Comparison of ENCODE assay signal across 10 cellular contexts in the genomic region with DNA sequence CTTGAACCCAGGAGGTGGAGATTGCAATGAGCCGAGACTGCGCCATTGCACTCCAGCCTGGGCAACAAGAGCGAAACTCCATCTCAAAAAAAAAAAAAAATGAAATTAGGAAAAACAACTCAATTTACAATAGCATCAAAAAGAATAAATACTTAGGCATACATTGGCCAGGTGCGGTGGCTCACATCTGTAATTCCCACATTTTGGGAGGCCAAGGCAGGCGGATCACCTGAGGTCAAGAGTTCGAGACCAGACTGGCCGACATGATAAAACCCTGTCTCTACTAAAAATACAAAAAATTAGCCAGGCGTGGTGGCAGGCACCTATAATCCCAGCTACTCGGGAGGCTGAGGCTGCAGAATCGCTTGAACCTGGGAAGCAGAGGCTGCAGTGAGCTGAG. TPM values are rescaled to one million over a fixed set of nuclear protein-coding genes. Genes with fewer than 3 reads are reported as not detected.
A peak's percentile ranks its signal among the peaks of the same experiment; 100 is the strongest.
DNase-seq lines count a peak whose midpoint lies in the region; ATAC-seq and TF ChIP-seq lines count a peak whose summit lies in the region.
"Not testable (repeated sequence)": the region's sequence is repeated elsewhere in the genome, so short reads cannot be mapped to it uniquely, and the experiment has no call there.
"Had no signal": no experiment of that assay in that cellular context is flagged by ENCODE, and none has a peak within 500 bp of the region (broad histone marks: within the 10 kb centered on the region; RNA-seq: fewer than 3 reads in every experiment).

No MANE protein-coding gene starts in this region.

- H3K79me2 ChIP-seq in Karpas-422 (ENCODE audit: low read length), result not testable (repeated sequence)

- peak overlapping the region; percentile 96 for H3K27ac Mint-ChIP-seq in CD8-positive, alpha-beta T cell
- H3K27ac Mint-ChIP-seq in T-helper 17 cell, result peak overlapping the region; percentile 98
- peak overlapping the region; percentile 99 for H3K27ac Mint-ChIP-seq in activated naive CD4-positive, alpha-beta T cell treated with anti-CD3 and anti-CD28 coated beads, Interleukin-2, amount 50 U/mL, for 24 hours
- H3K27ac Mint-ChIP-seq in effector memory CD8-positive, alpha-beta T cell, result peak overlapping the region; percentile 96 to 99

- peak in 1 of 7 experiments; percentile 23 for DNase-seq in CD8-positive, alpha-beta T cell
- DNase-seq in Karpas-422 (peak; percentile 56), posterior vena cava (ENCODE audit: low spot score) (peak; percentile 15)
- DNase-seq in T-helper 17 cell; effector memory CD8-positive, alpha-beta T cell: not testable (repeated sequence)
- DNase-seq in activated CD8-positive, alpha-beta memory T cell treated with anti-CD3 and anti-CD28 coated beads for 24 hours, result peak; percentile 53

- peak overlapping the region; percentile 78 for H3K4me2 ChIP-seq in Karpas-422 (ENCODE audit: low read depth, low read length, poor library complexity, severe bottlenecking)

- 91% methylated on average over 10 of the region's 10 CpGs for WGBS in thymus

- H3K9ac ChIP-seq in Karpas-422 (ENCODE audit: low read length), result peak overlapping the region; percentile 69

- POLR2A ChIA-PET in CD8-positive, alpha-beta T cell (lab: Charles Lee), result interaction anchor here (0.7 to 7.4 kb wide), 4 partner anchors 24 to 251 kb away, joined by 6 to 109 read pairs (median 53); a partner anchor contains a TSS

- H3K27me3 Mint-ChIP-seq in CD8-positive, alpha-beta T cell (ENCODE audit: low read depth); T-helper 17 cell; activated naive CD4-positive, alpha-beta T cell treated with anti-CD3 and anti-CD28 coated beads, Interleukin-2, amount 50 U/mL, for 24 hours; effector memory CD8-positive, alpha-beta T cell: not testable (repeated sequence)

- H3K27me3 ChIP-seq in CD8-positive, alpha-beta T cell (ENCODE audit: insufficient read depth, low read length); Karpas-422 (ENCODE audit: low read length); thymus (ENCODE audit: control insufficient read depth, insufficient read depth): not testable (repeated sequence)

- peak overlapping the region; percentile 61 for H3K27ac ChIP-seq in CD8-positive, alpha-beta T cell (ENCODE audit: low read depth, low read length)
- peak overlapping the region; percentile 100 for H3K27ac ChIP-seq in Karpas-422 (ENCODE audit: low read length)
- H3K27ac ChIP-seq in thymus (ENCODE audit: low read depth), result peak overlapping the region; percentile 98

- not testable (repeated sequence) for H3K36me3 Mint-ChIP-seq in CD8-positive, alpha-beta T cell; T-helper 17 cell (ENCODE audit: low read depth); activated naive CD4-positive, alpha-beta T cell treated with anti-CD3 and anti-CD28 coated beads, Interleukin-2, amount 50 U/mL, for 24 hours
- H3K36me3 Mint-ChIP-seq in effector memory CD8-positive, alpha-beta T cell (ENCODE audit: insufficient read depth), result peaks cover 16% of the 10 kb centered on the region

- H3K9me3 ChIP-seq in CD8-positive, alpha-beta T cell (ENCODE audit: low read length); Karpas-422 (ENCODE audit: low read length); T-helper 17 cell (ENCODE audit: control insufficient read depth, low read length, poor library complexity, severe bottlenecking); thymus (ENCODE audit: control insufficient read depth): not testable (repeated sequence)

- peaks cover 67% of the 10 kb centered on the region for H3K4me1 Mint-ChIP-seq in CD8-positive, alpha-beta T cell (ENCODE audit: low read depth)
- H3K4me1 Mint-ChIP-seq in T-helper 17 cell, result peaks cover 29% of the 10 kb centered on the region
- H3K4me1 Mint-ChIP-seq in activated naive CD4-positive, alpha-beta T cell treated with anti-CD3 and anti-CD28 coated beads, Interleukin-2, amount 50 U/mL, for 24 hours, result peaks cover 76% of the 10 kb centered on the region
- H3K4me1 Mint-ChIP-seq in effector memory CD8-positive, alpha-beta T cell (ENCODE audit: low read depth in 2 of 2), result peaks cover 36 to 48% of the 10 kb centered on the region in 2 donors

- H3K4me1 ChIP-seq in CD8-positive, alpha-beta T cell (ENCODE audit: insufficient read depth, low read length), result peaks cover 51% of the 10 kb centered on the region
- peaks cover 91% of the 10 kb centered on the region for H3K4me1 ChIP-seq in Karpas-422 (ENCODE audit: low read length)
- peaks cover 34% of the 10 kb centered on the region for H3K4me1 ChIP-seq in thymus (ENCODE audit: control insufficient read depth, insufficient read depth, low read length)

- not testable (repeated sequence) for H3K9me2 ChIP-seq in Karpas-422 (replicated peaks; ENCODE audit: insufficient read depth, low read length)

- H3K36me3 ChIP-seq in CD8-positive, alpha-beta T cell (ENCODE audit: insufficient read depth, low read length); Karpas-422 (ENCODE audit: insufficient read depth, low read length); thymus (ENCODE audit: control insufficient read depth, insufficient read depth): not testable (repeated sequence)

- not testable (repeated sequence) for ATAC-seq in CD8-positive, alpha-beta T cell; T-helper 17 cell; effector memory CD8-positive, alpha-beta T cell (replicated peaks)

- not testable (repeated sequence) for H3K9me3 Mint-ChIP-seq in CD8-positive, alpha-beta T cell; activated naive CD4-positive, alpha-beta T cell treated with anti-CD3 and anti-CD28 coated beads, Interleukin-2, amount 50 U/mL, for 24 hours; effector memory CD8-positive, alpha-beta T cell

- intact Hi-C loops in CD8-positive, alpha-beta T cell (cut with DNase I, micrococcal nuclease), result loop anchor here (1.0 to 10.0 kb wide), 8 partner anchors 17 to 347 kb away; a partner anchor contains a TSS
- intact Hi-C loops in posterior vena cava (cut with DNase I), result loop anchor here (5.0 kb wide), 2 partner anchors 35 to 110 kb away; no protein-coding TSS in a partner anchor

- H2AFZ ChIP-seq in Karpas-422 (ENCODE audit: low read length), result not testable (repeated sequence)

- not testable (repeated sequence) for H3K4me3 Mint-ChIP-seq in CD8-positive, alpha-beta T cell; T-helper 17 cell
- peak overlapping the region; percentile 87 for H3K4me3 Mint-ChIP-seq in activated naive CD4-positive, alpha-beta T cell treated with anti-CD3 and anti-CD28 coated beads, Interleukin-2, amount 50 U/mL, for 24 hours
- H3K4me3 Mint-ChIP-seq in effector memory CD8-positive, alpha-beta T cell, result peak overlapping the region; percentile 69 to 78

- H3K4me3 ChIP-seq in CD8-positive, alpha-beta T cell (ENCODE audit: low read depth, low read length); thymus (ENCODE audit: low read length): not testable (repeated sequence)
- peak overlapping the region; percentile 57 for H3K4me3 ChIP-seq in Karpas-422 (ENCODE audit: low read length)

- H4K20me1 ChIP-seq in Karpas-422 (ENCODE audit: insufficient read depth, low read depth, low read length), result not testable (repeated sequence)

- CTCF ChIA-PET in CD8-positive, alpha-beta T cell (lab: Charles Lee), result interaction anchor here (1.4 to 8.3 kb wide), 5 partner anchors 10 to 111 kb away, joined by 3 to 284 read pairs (median 68); a partner anchor contains a TSS

- TF ChIP-seq CTCF in CD8-positive, alpha-beta T cell (IDR thresholded peaks at IDR 0.05), result not testable (repeated sequence)

RNA-seq across cellular contexts. Expression of a gene that starts 17.0 kb away (rescaled TPM):
- total RNA-seq in CD8-positive, alpha-beta T cell, result 10 to 100 TPM; 38.4 to 39.2 TPM
- total RNA-seq in Karpas-422 (2014; rRNA removed; shearing (Covaris generic); ENCODE audit: low replicate concordance), result 155 and 203 TPM in 2 replicates
- 10 to 100 TPM; 66.7 to 76.1 TPM for total RNA-seq in T-helper 17 cell
- under 1 TPM; 0.42 to 0.43 TPM for total RNA-seq in posterior vena cava
- polyA plus RNA-seq in thymus, result 75.4 TPM
- total RNA-seq: M059J had no signal
- polyA plus RNA-seq: K562 had no signal

RNA-seq across cellular contexts. Expression of a gene that starts 24.0 kb away (rescaled TPM):
- total RNA-seq in CD8-positive, alpha-beta T cell, result 10 to 100 TPM; 11.8 to 12.2 TPM
- total RNA-seq in Karpas-422 (2014; rRNA removed; shearing (Covaris generic); ENCODE audit: low replicate concordance), result 6.1 and 11.2 TPM in 2 replicates
- total RNA-seq in T-helper 17 cell (10 to 100 TPM; 19.6 to 23.1 TPM), posterior vena cava (10 to 100 TPM; 15.3 to 20.6 TPM)
- polyA plus RNA-seq in thymus, result 28.6 TPM

RNA-seq across cellular contexts. Expression of a gene that starts 42.7 kb away (rescaled TPM):
- 10 to 100 TPM; 43.9 to 50.9 TPM for total RNA-seq in CD8-positive, alpha-beta T cell
- 528 and 555 TPM in 2 replicates for total RNA-seq in Karpas-422 (2014; rRNA removed; shearing (Covaris generic); ENCODE audit: low replicate concordance)
- total RNA-seq in T-helper 17 cell (10 to 100 TPM; 33.1 to 38.5 TPM), posterior vena cava (10 to 100 TPM in 1 of 2 donors, 1 to 10 TPM in 1; 6.2 to 11.1 TPM)
- 17.2 TPM for polyA plus RNA-seq in thymus

RNA-seq across cellular contexts. Expression of a gene that starts 43.8 kb away (rescaled TPM):
- total RNA-seq in CD8-positive, alpha-beta T cell, result under 1 TPM in 1 of 2 experiments, not detected in 1; 0.44 TPM
- not detected in 2 replicates for total RNA-seq in Karpas-422 (2014; rRNA removed; shearing (Covaris generic); ENCODE audit: low replicate concordance)
- total RNA-seq in T-helper 17 cell (1 to 10 TPM in 1 of 2 donors, under 1 TPM in 1; 0.47 to 1.4 TPM), posterior vena cava (10 to 100 TPM; 86.4 to 92.5 TPM)
- polyA plus RNA-seq in thymus, result 33.3 TPM

RNA-seq across cellular contexts. Expression of a gene that starts 52.4 kb away (rescaled TPM):
- 1 to 10 TPM in 1 of 2 experiments, under 1 TPM in 1; 0.50 to 1.1 TPM for total RNA-seq in CD8-positive, alpha-beta T cell
- not detected in 2 replicates for total RNA-seq in Karpas-422 (2014; rRNA removed; shearing (Covaris generic); ENCODE audit: low replicate concordance)
- total RNA-seq in T-helper 17 cell (1 to 10 TPM; 2.1 to 2.8 TPM), posterior vena cava (1 to 10 TPM; 1.9 to 3.3 TPM)
- 28.9 TPM for polyA plus RNA-seq in thymus

Comparison
In these comparisons a context has a peak if more than half of its experiments do, and no peak if none do; other contexts are left out.
1. RNA of a gene that starts 17.0 kb away (total RNA-seq): 155 to 203 TPM in Karpas-422, 66.7 to 76.1 TPM in T-helper 17 cell and 38.4 to 39.2 TPM in CD8-positive, alpha-beta T cell; 0.42 to 0.43 TPM in posterior vena cava; every median in the first group is over 10 times any median in the second.
2. RNA of a gene that starts 42.7 kb away (total RNA-seq): 528 to 555 TPM in Karpas-422; 43.9 to 50.9 TPM in CD8-positive, alpha-beta T cell, 33.1 to 38.5 TPM in T-helper 17 cell and 6.2 to 11.1 TPM in posterior vena cava; every median in the first group is over 10 times any median in the second.
3. Peak in every context shown above with its lines, with median percentiles within 50 percentile points of each other: H3K27ac ChIP-seq and H3K27ac Mint-ChIP-seq.